Comparison of ENCODE assay signal across 11 cellular contexts in genomic region chrX:28124416-28124815, GRCh38.
"Had no signal": no experiment of that assay in that cellular context is flagged by ENCODE, and none has a peak within 500 bp of the region (broad histone marks: within the 10 kb centered on the region; RNA-seq: fewer than 3 reads in every experiment).

No MANE protein-coding gene starts in this region.

- DNase-seq: activated CD4-positive, alpha-beta T cell treated with anti-CD3 and anti-CD28 coated beads, Interleukin-2, amount 10 ng/mL, durations not matched to agents 24 days and 14 days; activated CD8-positive, alpha-beta T cell treated with anti-CD3 and anti-CD28 coated beads for 36 hours; activated gamma-delta T cell; aorta; dorsolateral prefrontal cortex; effector memory CD8-positive, alpha-beta T cell; esophagus squamous epithelium; heart left ventricle; naive thymus-derived CD4-positive, alpha-beta T cell; stimulated activated CD4-positive, alpha-beta T cell treated with anti-CD3 and anti-CD28 coated beads, Interleukin-4, amount 100 ng/mL, for 1 hour; stimulated activated naive CD4-positive, alpha-beta T cell had no signal
